1 cellular context compared by ENCODE assay signal in the genomic region with DNA sequence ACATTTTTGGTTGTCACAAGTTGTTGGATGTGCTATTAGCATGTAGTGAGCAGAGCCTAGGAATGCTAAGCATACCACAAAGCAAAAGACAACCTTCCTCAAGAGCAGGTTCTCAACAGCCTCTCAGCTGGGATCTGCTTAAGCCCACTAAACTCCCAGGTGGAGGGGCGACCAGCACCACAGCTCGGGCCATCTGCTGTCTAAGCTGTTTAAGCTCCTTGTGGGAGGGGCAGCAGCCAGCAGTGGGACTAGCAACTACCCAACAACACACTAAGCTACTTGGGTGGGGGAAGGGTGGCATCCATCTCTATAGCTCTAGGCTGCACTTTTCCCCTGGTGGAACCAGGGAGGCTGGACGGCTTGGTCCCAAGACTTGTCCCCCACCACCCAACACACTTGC.
TF ChIP-seq lines count a peak whose summit lies in the region.

No MANE protein-coding gene starts in this region.

TF ChIP-seq in HepG2, 621 proteins besides CTCF, POLR2A, EP300 and RAD21 (continued from another document):
- TF ChIP-seq, protein P1, sequence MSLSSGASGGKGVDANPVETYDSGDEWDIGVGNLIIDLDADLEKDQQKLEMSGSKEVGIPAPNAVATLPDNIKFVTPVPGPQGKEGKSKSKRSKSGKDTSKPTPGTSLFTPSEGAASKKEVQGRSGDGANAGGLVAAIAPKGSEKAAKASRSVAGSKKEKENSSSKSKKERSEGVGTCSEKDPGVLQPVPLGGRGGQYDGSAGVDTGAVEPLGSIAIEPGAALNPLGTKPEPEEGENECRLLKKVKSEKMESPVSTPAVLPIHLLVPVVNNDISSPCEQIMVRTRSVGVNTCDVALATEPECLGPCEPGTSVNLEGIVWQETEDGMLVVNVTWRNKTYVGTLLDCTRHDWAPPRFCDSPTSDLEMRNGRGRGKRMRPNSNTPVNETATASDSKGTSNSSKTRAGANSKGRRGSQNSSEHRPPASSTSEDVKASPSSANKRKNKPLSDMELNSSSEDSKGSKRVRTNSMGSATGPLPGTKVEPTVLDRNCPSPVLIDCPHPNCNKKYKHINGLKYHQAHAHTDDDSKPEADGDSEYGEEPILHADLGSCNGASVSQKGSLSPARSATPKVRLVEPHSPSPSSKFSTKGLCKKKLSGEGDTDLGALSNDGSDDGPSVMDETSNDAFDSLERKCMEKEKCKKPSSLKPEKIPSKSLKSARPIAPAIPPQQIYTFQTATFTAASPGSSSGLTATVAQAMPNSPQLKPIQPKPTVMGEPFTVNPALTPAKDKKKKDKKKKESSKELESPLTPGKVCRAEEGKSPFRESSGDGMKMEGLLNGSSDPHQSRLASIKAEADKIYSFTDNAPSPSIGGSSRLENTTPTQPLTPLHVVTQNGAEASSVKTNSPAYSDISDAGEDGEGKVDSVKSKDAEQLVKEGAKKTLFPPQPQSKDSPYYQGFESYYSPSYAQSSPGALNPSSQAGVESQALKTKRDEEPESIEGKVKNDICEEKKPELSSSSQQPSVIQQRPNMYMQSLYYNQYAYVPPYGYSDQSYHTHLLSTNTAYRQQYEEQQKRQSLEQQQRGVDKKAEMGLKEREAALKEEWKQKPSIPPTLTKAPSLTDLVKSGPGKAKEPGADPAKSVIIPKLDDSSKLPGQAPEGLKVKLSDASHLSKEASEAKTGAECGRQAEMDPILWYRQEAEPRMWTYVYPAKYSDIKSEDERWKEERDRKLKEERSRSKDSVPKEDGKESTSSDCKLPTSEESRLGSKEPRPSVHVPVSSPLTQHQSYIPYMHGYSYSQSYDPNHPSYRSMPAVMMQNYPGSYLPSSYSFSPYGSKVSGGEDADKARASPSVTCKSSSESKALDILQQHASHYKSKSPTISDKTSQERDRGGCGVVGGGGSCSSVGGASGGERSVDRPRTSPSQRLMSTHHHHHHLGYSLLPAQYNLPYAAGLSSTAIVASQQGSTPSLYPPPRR (CRISPR knock-in tag; IDR thresholded peaks at IDR 0.05; ENCODE audit: borderline replicate concordance) = no peak
- TF ChIP-seq NFKBIZ (CRISPR knock-in tag; IDR thresholded peaks at IDR 0.05) (no peak), ZNF232 (CRISPR knock-in tag; IDR thresholded peaks at IDR 0.05; ENCODE audit: borderline replicate concordance) (no peak), RBFOX2 (IDR thresholded peaks at IDR 0.05; ENCODE audit: low read depth, low read length) (no peak), BCL6 (CRISPR knock-in tag; IDR thresholded peaks at IDR 0.05) (no peak), BORCS8-MEF2B (CRISPR knock-in tag; IDR thresholded peaks at IDR 0.05) (no peak), ZNF878 (CRISPR knock-in tag; IDR thresholded peaks at IDR 0.05) (no peak), KDM4B (CRISPR knock-in tag; IDR thresholded peaks at IDR 0.05) (no peak), SP2 (CRISPR knock-in tag; IDR thresholded peaks at IDR 0.05) (no peak), HNRNPH1 (optimal IDR thresholded peaks at IDR 0.05; ENCODE audit: low read depth, low read length) (no peak), GLI4 (CRISPR knock-in tag; IDR thresholded peaks at IDR 0.05; ENCODE audit: borderline replicate concordance) (no peak), CREM (IDR thresholded peaks at IDR 0.05) (no peak), CREM (CRISPR knock-in tag; IDR thresholded peaks at IDR 0.05) (no peak)
